17 cellular contexts compared by ENCODE assay signal in genomic region chr15:22098616-22099253, GRCh38. TPM values are rescaled to one million over a fixed set of nuclear protein-coding genes. Genes with fewer than 3 reads are reported as not detected.
DNase-seq lines count a peak whose midpoint lies in the region; ATAC-seq, FAIRE-seq and TF ChIP-seq lines count a peak whose summit lies in the region.
"Not testable (repeated sequence)": the region's sequence is repeated elsewhere in the genome, so short reads cannot be mapped to it uniquely, and the experiment has no call there.
"Had no signal": no experiment of that assay in that cellular context is flagged by ENCODE, and none has a peak within 500 bp of the region (broad histone marks: within the 10 kb centered on the region; RNA-seq: fewer than 3 reads in every experiment).

No MANE protein-coding gene starts in this region.

- TF ChIP-seq POLR2A in HepG2 (IDR thresholded peaks at IDR 0.05; ENCODE audit: insufficient read depth in 1 of 2, low read depth in 2 of 2, low read length in 2 of 2), result not testable (repeated sequence)

- DNase-seq in RWPE2 (ENCODE audit: low spot score), result peak; percentile 12
- DNase-seq in activated T-cell treated with anti-CD3 and anti-CD28 coated beads, Interleukin-2, amount 50 U/mL, for 72 hours; HepG2 (ENCODE audit: low spot score): not testable (repeated sequence)

- not testable (repeated sequence) for H3K27ac ChIP-seq in RWPE2 (ENCODE audit: poor library complexity, severe bottlenecking); HepG2 (ENCODE audit: extremely low read length, insufficient read depth, low read length)

- H3K4me1 Mint-ChIP-seq in activated T-cell treated with anti-CD3 and anti-CD28 coated beads, Interleukin-2, amount 50 U/mL, for 72 hours (ENCODE audit: low read depth), result not testable (repeated sequence)

- H3K4me3 Mint-ChIP-seq in activated T-cell treated with anti-CD3 and anti-CD28 coated beads, Interleukin-2, amount 50 U/mL, for 72 hours, result not testable (repeated sequence)

- in situ Hi-C loops in HepG2 (cut with HindIII; ENCODE audit: extremely low pct_ligation_motif_present, low pct_unique_long_range_greater_than_20kb), result not testable (repeated sequence)

- not testable (repeated sequence) for BruUV-seq in HepG2 (replicated peaks; lab: Mats Ljungman, UMichigan)

- TF ChIP-seq RAD21 in HepG2 (CRISPR knock-in tag; IDR thresholded peaks at IDR 0.05), result not testable (repeated sequence)

- H3K36me3 ChIP-seq in RWPE2 (ENCODE audit: low read depth); HepG2 (replicated peaks in 1 of 2; ENCODE audit: control insufficient read depth in 1 of 2, insufficient read depth in 2 of 2, low read length in 2 of 2): not testable (repeated sequence)

- TF ChIP-seq EP300 in HepG2 (IDR thresholded peaks at IDR 0.05; ENCODE audit: low read depth in 2 of 2, low read length in 2 of 2); HepG2 (CRISPR knock-in tag; IDR thresholded peaks at IDR 0.05; ENCODE audit: borderline replicate concordance): not testable (repeated sequence)

- H3K4me3 ChIP-seq in RWPE2 (ENCODE audit: severe bottlenecking); HepG2 (replicated peaks in 1 of 3; ENCODE audit: insufficient read depth in 1 of 3, low read depth in 2 of 3, low read length in 3 of 3): not testable (repeated sequence)

- not testable (repeated sequence) for H2AFZ ChIP-seq in HepG2 (ENCODE audit: low read length)

- not testable (repeated sequence) for FAIRE-seq in HepG2 (lab: Jason Lieb, UNC)

- not testable (repeated sequence) for H4K20me1 ChIP-seq in HepG2 (ENCODE audit: insufficient read depth, low read length)

- ATAC-seq in GM18508 (IDR thresholded peaks at IDR 0.05; ENCODE audit: insufficient read depth, unreplicated experiment) (peak; percentile 32), GM19351 (IDR thresholded peaks at IDR 0.05; ENCODE audit: unreplicated experiment) (peak; percentile 30), GM21723 (IDR thresholded peaks at IDR 0.05; ENCODE audit: unreplicated experiment) (peak; percentile 45), HG03135 (IDR thresholded peaks at IDR 0.05; ENCODE audit: unreplicated experiment) (peak; percentile 34), RWPE2 (ENCODE audit: low read depth) (peak; percentile 31; the same call in 2 of the 3 replicates), HepG2 (peak; percentile 95)
- ATAC-seq in activated T-cell treated with anti-CD3 and anti-CD28 coated beads, Interleukin-2, amount 50 U/mL, for 72 hours (replicated peaks in 1 of 2), result peak; percentile 70 to 74

- H3K27me3 ChIP-seq in RWPE2 (ENCODE audit: insufficient read depth, poor library complexity, severe bottlenecking); HepG2 (ENCODE audit: control insufficient read depth in 1 of 2, insufficient read depth in 2 of 2, low read length in 2 of 2): not testable (repeated sequence)

- H3K36me3 Mint-ChIP-seq in activated T-cell treated with anti-CD3 and anti-CD28 coated beads, Interleukin-2, amount 50 U/mL, for 72 hours (ENCODE audit: insufficient read depth in 2 of 2), result not testable (repeated sequence)

- H3K27me3 Mint-ChIP-seq in activated T-cell treated with anti-CD3 and anti-CD28 coated beads, Interleukin-2, amount 50 U/mL, for 72 hours (ENCODE audit: low read depth), result not testable (repeated sequence)

- not testable (repeated sequence) for TF ChIP-seq CTCF in RWPE2 (IDR thresholded peaks at IDR 0.05; ENCODE audit: poor library complexity, severe bottlenecking); HepG2 (CRISPR knock-in tag; IDR thresholded peaks at IDR 0.05)

- no CpG with 5 or more reads among the region's 16 CpGs for WGBS in HepG2 (ENCODE audit: low lambda C conversion rate)

- CTCF ChIA-PET in HepG2 (lab: Yijun Ruan, JAX; ENCODE audit: low intra/inter-chr PET ratio, low total read pairs), result not testable (repeated sequence)

- intact Hi-C loops in HepG2 (cut with micrococcal nuclease; ENCODE audit: unreplicated experiment), result not testable (repeated sequence)

- POLR2A ChIA-PET in HepG2 (lab: Yijun Ruan, JAX), result not testable (repeated sequence)

- H3K27ac Mint-ChIP-seq in activated T-cell treated with anti-CD3 and anti-CD28 coated beads, Interleukin-2, amount 50 U/mL, for 72 hours, result not testable (repeated sequence)

- H3K9me3 Mint-ChIP-seq in activated T-cell treated with anti-CD3 and anti-CD28 coated beads, Interleukin-2, amount 50 U/mL, for 72 hours, result not testable (repeated sequence)

- not testable (repeated sequence) for H3K9me3 ChIP-seq in RWPE2 (ENCODE audit: severe bottlenecking); HepG2 (ENCODE audit: low read length)

- not testable (repeated sequence) for H3K4me1 ChIP-seq in RWPE2 (ENCODE audit: insufficient read depth, poor library complexity, severe bottlenecking); HepG2 (ENCODE audit: insufficient read depth, low read length)

- not testable (repeated sequence) for H3K4me2 ChIP-seq in HepG2 (ENCODE audit: low read depth, low read length)

- H3K9ac ChIP-seq in HepG2 (ENCODE audit: insufficient read depth, low read depth, low read length), result not testable (repeated sequence)

- H3K79me2 ChIP-seq in HepG2 (ENCODE audit: insufficient read depth, low read length), result not testable (repeated sequence)

RNA-seq across cellular contexts. Expression of gene OR4M2, which starts 18.4 kb away (rescaled TPM):
- total RNA-seq in activated T-cell treated with anti-CD3 and anti-CD28 coated beads, Interleukin-2, amount 50 U/mL, for 72 hours, result not detected
- total RNA-seq in HepG2 (2016; rRNA removed; fragmentation: Illumina TruSeq; extraction: Trizol), result not detected in 2 replicates
- total RNA-seq in HepG2 (2016; cell fraction: cytosol; rRNA removed; fragmentation: Illumina TruSeq; extraction: Trizol; ENCODE audit: low read depth), result not detected in 2 replicates
- total RNA-seq in HepG2 (2016; cell fraction: insoluble cytoplasmic fraction; rRNA removed; fragmentation: Illumina TruSeq; extraction: Trizol), result not detected in 2 replicates
- total RNA-seq in HepG2 (2016; cell fraction: membrane; rRNA removed; fragmentation: Illumina TruSeq; extraction: Trizol), result not detected in 2 replicates
- total RNA-seq in HepG2 (2016; cell fraction: nucleus; rRNA removed; fragmentation: Illumina TruSeq; extraction: Trizol), result not detected in 2 replicates
- polyA plus RNA-seq in HepG2 (2011; rRNA removed), result not detected in 2 replicates
- polyA plus RNA-seq in HepG2 (2011; cell fraction: cytosol; rRNA removed), result not detected in 2 replicates
- not detected in 2 replicates for polyA plus RNA-seq in HepG2 (2011; cell fraction: nucleus; rRNA removed)
- not detected in 2 replicates for polyA plus RNA-seq in HepG2 (2012)
- polyA plus RNA-seq in HepG2 (2016; cell fraction: cytosol; fragmentation: Illumina TruSeq; extraction: Trizol; ENCODE audit: low read depth), result not detected in 2 replicates
- polyA plus RNA-seq in HepG2 (2016; cell fraction: insoluble cytoplasmic fraction; fragmentation: Illumina TruSeq; extraction: Trizol; ENCODE audit: low read depth), result not detected in 2 replicates
- not detected in 2 replicates for polyA plus RNA-seq in HepG2 (2016; cell fraction: membrane; fragmentation: Illumina TruSeq; extraction: Trizol; ENCODE audit: low read depth)
- not detected in 2 replicates for polyA plus RNA-seq in HepG2 (2016; cell fraction: nucleus; fragmentation: Illumina TruSeq; extraction: Trizol; ENCODE audit: insufficient read depth, low read depth)
- not detected in 2 replicates for polyA minus RNA-seq in HepG2 (2011; rRNA and poly(A)+ RNA removed; ENCODE audit: low replicate concordance)
- polyA minus RNA-seq in HepG2 (2011; cell fraction: cytosol; rRNA and poly(A)+ RNA removed), result not detected in 2 replicates
- polyA minus RNA-seq in HepG2 (2011; cell fraction: nucleus; rRNA and poly(A)+ RNA removed), result not detected in 2 replicates
- total RNA-seq: activated CD4-positive, alpha-beta memory T cell treated with anti-CD3 and anti-CD28 coated beads, Interleukin-2, amount 10 ng/mL, durations not matched to agents 7 days and 5 days; activated naive CD4-positive, alpha-beta T cell treated with anti-CD3 and anti-CD28 coated beads for 36 hours; H7; HT-29; M059J; OCI-LY7; right atrium auricular region; transverse colon had no signal
- polyA plus RNA-seq: AG04450, SK-N-SH had no signal

Comparison
In these comparisons a context has a peak if more than half of its experiments do, and no peak if none do; other contexts are left out.
1. ATAC-seq: peak in every context shown above with its lines; median percentile 95 in HepG2; 72 in activated T-cell treated with anti-CD3 and anti-CD28 coated beads, Interleukin-2, amount 50 U/mL, for 72 hours; 45 in GM21723; 34 in HG03135; 32 in GM18508; 31 in RWPE2; 30 in GM19351.